Comparison of ENCODE assay signal across 1 cellular context in the genomic region with DNA sequence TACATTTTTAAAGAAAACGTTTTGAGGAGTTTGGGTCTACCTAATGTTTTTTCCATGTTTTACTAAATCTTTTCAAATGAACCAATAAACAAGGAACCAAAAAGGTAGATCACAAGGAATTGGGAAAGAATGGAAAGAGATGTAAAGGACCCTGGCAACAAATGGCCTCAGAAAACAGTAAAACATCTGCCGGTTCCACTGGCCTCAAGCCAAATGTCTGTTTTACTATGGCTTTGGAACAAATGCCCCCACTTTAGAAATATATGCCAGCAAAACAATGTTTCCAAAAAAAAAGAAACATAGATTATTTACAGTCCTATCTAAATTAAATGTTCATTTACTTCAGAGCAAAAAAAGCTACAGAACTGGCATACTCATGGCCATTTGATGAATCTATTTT.
TF ChIP-seq lines count a peak whose summit lies in the region.

No MANE protein-coding gene starts in this region.

TF ChIP-seq in SK-N-SH treated with all-trans-retinoic acid at 6 μM for 48 hours, 23 proteins besides CTCF, POLR2A, EP300 and RAD21 (continued from another document):
- TF ChIP-seq CREB5 (CRISPR knock-in tag; IDR thresholded peaks at IDR 0.05; ENCODE audit: low read depth) (no peak), ZFP30 (CRISPR knock-in tag; IDR thresholded peaks at IDR 0.05) (no peak), ISL1 (CRISPR knock-in tag; IDR thresholded peaks at IDR 0.05) (no peak), PATZ1 (CRISPR knock-in tag; IDR thresholded peaks at IDR 0.05; ENCODE audit: borderline replicate concordance) (no peak), GLIS3 (CRISPR knock-in tag; IDR thresholded peaks at IDR 0.05) (no peak)
- TF ChIP-seq, protein P1, sequence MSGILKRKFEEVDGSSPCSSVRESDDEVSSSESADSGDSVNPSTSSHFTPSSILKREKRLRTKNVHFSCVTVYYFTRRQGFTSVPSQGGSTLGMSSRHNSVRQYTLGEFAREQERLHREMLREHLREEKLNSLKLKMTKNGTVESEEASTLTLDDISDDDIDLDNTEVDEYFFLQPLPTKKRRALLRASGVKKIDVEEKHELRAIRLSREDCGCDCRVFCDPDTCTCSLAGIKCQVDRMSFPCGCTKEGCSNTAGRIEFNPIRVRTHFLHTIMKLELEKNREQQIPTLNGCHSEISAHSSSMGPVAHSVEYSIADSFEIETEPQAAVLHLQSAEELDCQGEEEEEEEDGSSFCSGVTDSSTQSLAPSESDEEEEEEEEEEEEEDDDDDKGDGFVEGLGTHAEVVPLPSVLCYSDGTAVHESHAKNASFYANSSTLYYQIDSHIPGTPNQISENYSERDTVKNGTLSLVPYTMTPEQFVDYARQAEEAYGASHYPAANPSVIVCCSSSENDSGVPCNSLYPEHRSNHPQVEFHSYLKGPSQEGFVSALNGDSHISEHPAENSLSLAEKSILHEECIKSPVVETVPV (CRISPR knock-in tag; IDR thresholded peaks at IDR 0.05): no peak
